ENCODE assay signal across 17 cellular contexts in the genomic region with DNA sequence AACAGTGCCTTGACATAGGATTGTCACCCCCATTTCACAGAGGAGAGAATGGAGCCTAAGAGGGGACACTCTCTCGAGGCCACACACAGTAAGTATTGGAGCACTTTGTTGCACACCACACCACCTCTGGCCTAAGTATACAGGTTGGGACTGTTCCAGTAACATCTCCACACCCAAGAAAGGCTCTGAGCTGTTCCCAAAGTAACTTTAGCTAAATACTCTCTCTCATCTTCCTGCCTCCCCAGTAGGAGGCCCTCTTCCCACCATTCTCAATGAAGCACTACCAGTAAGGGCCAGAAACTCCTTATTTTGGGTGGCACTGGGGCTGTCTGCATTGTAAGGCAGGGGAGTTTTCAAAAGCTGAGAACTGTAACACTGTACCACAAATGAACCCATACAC.
"Had no signal": no experiment of that assay in that cellular context is flagged by ENCODE, and none has a peak within 500 bp of the region (broad histone marks: within the 10 kb centered on the region; RNA-seq: fewer than 3 reads in every experiment).

No MANE protein-coding gene starts in this region.

- DNase-seq: activated CD4-positive, alpha-beta memory T cell treated with anti-CD3 and anti-CD28 coated beads, Interleukin-2, amount 10 ng/mL, durations not matched to agents 7 days and 5 days; activated gamma-delta T cell treated with Interleukin-2 at 50 U/mL for 16 hours; activated naive CD8-positive, alpha-beta T cell treated with anti-CD3 and anti-CD28 coated beads for 36 hours; activated T-cell treated with anti-CD3 and anti-CD28 coated beads, Interleukin-2, amount 50 U/mL, for 48 hours; effector CD4-positive, alpha-beta T cell; hypothalamus; immature natural killer cell; left colon; mesendoderm; nephron progenitor cell; stimulated activated CD4-positive, alpha-beta T cell treated with anti-CD3 and anti-CD28 coated beads, Interleukin-4, amount 100 ng/mL, for 1 hour; stimulated activated CD8-positive, alpha-beta memory T cell treated with anti-CD3 and anti-CD28 coated beads, Interleukin-4, amount 100 ng/mL, for 48 hours; stimulated activated naive CD8-positive, alpha-beta T cell treated with anti-CD3 and anti-CD28 coated beads, Interleukin-15, Interleukin-2, amounts not matched to agents 100 U/mL and 50 U/mL, for 24 hours; SW 1271 had no signal

- H3K9me3 ChIP-seq: breast epithelium, suprapubic skin had no signal

- H3K36me3 ChIP-seq: breast epithelium had no signal

- ATAC-seq: left colon; stimulated activated naive CD8-positive, alpha-beta T cell treated with anti-CD3 and anti-CD28 coated beads, Interleukin-15, Interleukin-2, amounts not matched to agents 100 U/mL and 50 U/mL, for 24 hours had no signal

- H3K4me3 ChIP-seq: breast epithelium, coronary artery, suprapubic skin had no signal

- H3K27ac ChIP-seq: breast epithelium, coronary artery, suprapubic skin had no signal

- H3K27me3 ChIP-seq: breast epithelium, suprapubic skin had no signal

- H3K4me1 ChIP-seq: breast epithelium had no signal
